ENCODE assay signal across 1 cellular context in genomic region chr4:120801171-120801758, GRCh38.
TF ChIP-seq lines count a peak whose summit lies in the region.

No MANE protein-coding gene starts in this region.

TF ChIP-seq in SK-N-SH, 30 proteins besides CTCF, POLR2A, EP300 and RAD21 (continued from another document):
- TF ChIP-seq FOSL2 (IDR thresholded peaks at IDR 0.05; ENCODE audit: borderline replicate concordance, low read depth) (peak; percentile 87), MAX (IDR thresholded peaks at IDR 0.05; ENCODE audit: low read depth) (peak; percentile 99), MXI1 (IDR thresholded peaks at IDR 0.05; ENCODE audit: low read depth, low read length) (peak; percentile 100), RFX5 (IDR thresholded peaks at IDR 0.05; ENCODE audit: low read length) (no peak), SIN3A (IDR thresholded peaks at IDR 0.05; ENCODE audit: borderline replicate concordance, low read depth, low read length) (peak; percentile 98), CHD2 (IDR thresholded peaks at IDR 0.05; ENCODE audit: low read length, partially characterized antibody) (peak; percentile 60), FOXM1 (IDR thresholded peaks at IDR 0.05; ENCODE audit: low read depth) (no peak), TAF1 (IDR thresholded peaks at IDR 0.05; ENCODE audit: borderline replicate concordance, low read depth, low read length) (no peak), USF1 (IDR thresholded peaks at IDR 0.05; ENCODE audit: borderline replicate concordance, low read depth) (peak; percentile 47; the same call in 1 of the 2 replicates), ZBTB33 (IDR thresholded peaks at IDR 0.05; ENCODE audit: borderline replicate concordance, low read depth) (peak; percentile 60; the same call in 1 of the 2 replicates), NFIC (IDR thresholded peaks at IDR 0.05; ENCODE audit: borderline replicate concordance) (peak; percentile 89), TEAD4 (IDR thresholded peaks at IDR 0.05; ENCODE audit: borderline replicate concordance, insufficient read depth) (peak; percentile 76; the same call in 1 of the 2 replicates), YY1 (IDR thresholded peaks at IDR 0.05; ENCODE audit: low read depth) (no peak), FOXJ3 (CRISPR knock-in tag; IDR thresholded peaks at IDR 0.05) (peak; percentile 75), EZH2phosphoT487 (IDR thresholded peaks at IDR 0.05; ENCODE audit: borderline replicate concordance, low read depth) (no peak)
